In genomic region chr2:110211938-110212858, GRCh38 we compare ENCODE assay signal across 1 cellular context.
TF ChIP-seq lines count a peak whose summit lies in the region.

MTLN (minus strand) TSS chr2:110212547; CDS start chr2:110212525, 22 bp downstream.

TF ChIP-seq in K562, 482 proteins besides CTCF, POLR2A, EP300 and RAD21 (continued from another document and continues in another):
- TF ChIP-seq SMAD1 (IDR thresholded peaks at IDR 0.05; ENCODE audit: low read depth, low read length, partially characterized antibody) = no peak
- TF ChIP-seq STAG1 (CRISPR knock-in tag; IDR thresholded peaks at IDR 0.05; ENCODE audit: borderline replicate concordance) = no peak
- TF ChIP-seq ZBTB1 (CRISPR knock-in tag; IDR thresholded peaks at IDR 0.05; ENCODE audit: borderline replicate concordance, low read depth) = 0 out of 2 replicates have a peak, but pooled peaks have one; percentile 54
- peak; percentile 79 for TF ChIP-seq TOE1 (IDR thresholded peaks at IDR 0.05; ENCODE audit: borderline replicate concordance)
- no peak for TF ChIP-seq TOE1 (CRISPR knock-in tag; IDR thresholded peaks at IDR 0.05; ENCODE audit: borderline replicate concordance, low read depth)
- TF ChIP-seq HES1 (IDR thresholded peaks at IDR 0.05; ENCODE audit: low read depth) = no peak
- no peak for TF ChIP-seq ZNF224 (CRISPR knock-in tag; IDR thresholded peaks at IDR 0.05)
- TF ChIP-seq GTF2F1 (IDR thresholded peaks at IDR 0.05; ENCODE audit: low read depth, low read length) = no peak
- 0 out of 2 replicates have a peak, but pooled peaks have one; percentile 26 for TF ChIP-seq ZBTB7A (IDR thresholded peaks at IDR 0.05; ENCODE audit: borderline replicate concordance, control insufficient read depth, low read depth, low read length)
- TF ChIP-seq HSF4 (CRISPR knock-in tag; IDR thresholded peaks at IDR 0.05; ENCODE audit: borderline replicate concordance) = no peak
- TF ChIP-seq CREB5 (CRISPR knock-in tag; IDR thresholded peaks at IDR 0.05) = no peak
- TF ChIP-seq MEIS2 (IDR thresholded peaks at IDR 0.05; ENCODE audit: partially characterized antibody) = no peak
- no peak for TF ChIP-seq ZNF639 (CRISPR knock-in tag; conservative IDR thresholded peaks at IDR 0.05 in 1 of 2, IDR thresholded peaks at IDR 0.05 in 1 of 2)
- TF ChIP-seq CAMTA2 (CRISPR knock-in tag; conservative IDR thresholded peaks at IDR 0.05) = no peak
- no peak for TF ChIP-seq ZZZ3 (IDR thresholded peaks at IDR 0.05)
- TF ChIP-seq NRF1 (conservative IDR thresholded peaks at IDR 0.05 in 1 of 2, IDR thresholded peaks at IDR 0.05 in 1 of 2) = peak; percentile 21 to 35; a peak in 1 of 4 replicates
- TF ChIP-seq E2F8 (IDR thresholded peaks at IDR 0.05; ENCODE audit: low read depth, partially characterized antibody) = no peak
- TF ChIP-seq RB1 (IDR thresholded peaks at IDR 0.05; ENCODE audit: low read depth) = peak; percentile 88
- no peak for TF ChIP-seq POLR3G (IDR thresholded peaks at IDR 0.05; ENCODE audit: extremely low read depth, insufficient read length, insufficient replicate concordance)
- TF ChIP-seq MLLT1 (IDR thresholded peaks at IDR 0.05) = no peak
- TF ChIP-seq HBP1 (CRISPR knock-in tag; IDR thresholded peaks at IDR 0.05) = 0 out of 2 replicates have a peak, but pooled peaks have one; percentile 12
- no peak for TF ChIP-seq ZNF282 (CRISPR knock-in tag; IDR thresholded peaks at IDR 0.05)
- TF ChIP-seq POU5F1 (IDR thresholded peaks at IDR 0.05; ENCODE audit: borderline replicate concordance, low read depth, low read length, partially characterized antibody) = peak; percentile 86
- TF ChIP-seq ETV6 (IDR thresholded peaks at IDR 0.05; ENCODE audit: borderline replicate concordance in 1 of 2, low read depth in 2 of 2, low read length in 1 of 2) = no peak
- TF ChIP-seq ETV6 (CRISPR knock-in tag; IDR thresholded peaks at IDR 0.05; ENCODE audit: borderline replicate concordance) = no peak
- peak; percentile 93 for TF ChIP-seq L3MBTL2 (IDR thresholded peaks at IDR 0.05)
- no peak for TF ChIP-seq ZNF311 (CRISPR knock-in tag; IDR thresholded peaks at IDR 0.05)
- TF ChIP-seq CXXC5 (CRISPR knock-in tag; IDR thresholded peaks at IDR 0.05) = peak; percentile 94
- TF ChIP-seq CBX3 (IDR thresholded peaks at IDR 0.05; ENCODE audit: borderline replicate concordance in 1 of 2, low read length in 2 of 2) = peak in 1 of 2 experiments; percentile 79; a peak in 2 of 3 replicates
- no peak for TF ChIP-seq STAT6 (CRISPR knock-in tag; IDR thresholded peaks at IDR 0.05)
- TF ChIP-seq SRSF7 (optimal IDR thresholded peaks at IDR 0.05; ENCODE audit: low read depth, low read length) = no peak
- peak; percentile 97 for TF ChIP-seq EP400 (IDR thresholded peaks at IDR 0.05)
- no peak for TF ChIP-seq NCOA6 (IDR thresholded peaks at IDR 0.05)
- peak; percentile 85 for TF ChIP-seq KLF1 (tag; IDR thresholded peaks at IDR 0.05)
- no peak for TF ChIP-seq SRF (CRISPR knock-in tag; IDR thresholded peaks at IDR 0.05)
- no peak for TF ChIP-seq WHSC1 (IDR thresholded peaks at IDR 0.05; ENCODE audit: low read length)
- peak; percentile 89 for TF ChIP-seq C11orf30 (IDR thresholded peaks at IDR 0.05; ENCODE audit: low read depth)
- no peak for TF ChIP-seq SIRT6 (IDR thresholded peaks at IDR 0.05; ENCODE audit: low read depth, low read length)
- no peak for TF ChIP-seq ELF2 (CRISPR knock-in tag; IDR thresholded peaks at IDR 0.05)
- TF ChIP-seq SNIP1 (IDR thresholded peaks at IDR 0.05; ENCODE audit: low read depth) = no peak
- no peak for TF ChIP-seq TAF15 (IDR thresholded peaks at IDR 0.05; ENCODE audit: low read depth, low read length)
- no peak for TF ChIP-seq HDAC6 (IDR thresholded peaks at IDR 0.05; ENCODE audit: low read depth, low read length)
- TF ChIP-seq ZNF3 (CRISPR knock-in tag; IDR thresholded peaks at IDR 0.05) = no peak
- TF ChIP-seq SIN3B (IDR thresholded peaks at IDR 0.05; ENCODE audit: low read depth) = peak; percentile 86; the same call in 1 of the 2 replicates
- TF ChIP-seq ZNF212 (CRISPR knock-in tag; IDR thresholded peaks at IDR 0.05) = no peak
- TF ChIP-seq E4F1 (CRISPR knock-in tag; IDR thresholded peaks at IDR 0.05; ENCODE audit: borderline replicate concordance) = no peak
- TF ChIP-seq PHF20 (IDR thresholded peaks at IDR 0.05; ENCODE audit: partially characterized antibody) = peak; percentile 89
- no peak for TF ChIP-seq ARID3A (IDR thresholded peaks at IDR 0.05; ENCODE audit: borderline replicate concordance, low read depth, low read length)
